Comparison of ENCODE assay signal across 11 cellular contexts in the genomic region with DNA sequence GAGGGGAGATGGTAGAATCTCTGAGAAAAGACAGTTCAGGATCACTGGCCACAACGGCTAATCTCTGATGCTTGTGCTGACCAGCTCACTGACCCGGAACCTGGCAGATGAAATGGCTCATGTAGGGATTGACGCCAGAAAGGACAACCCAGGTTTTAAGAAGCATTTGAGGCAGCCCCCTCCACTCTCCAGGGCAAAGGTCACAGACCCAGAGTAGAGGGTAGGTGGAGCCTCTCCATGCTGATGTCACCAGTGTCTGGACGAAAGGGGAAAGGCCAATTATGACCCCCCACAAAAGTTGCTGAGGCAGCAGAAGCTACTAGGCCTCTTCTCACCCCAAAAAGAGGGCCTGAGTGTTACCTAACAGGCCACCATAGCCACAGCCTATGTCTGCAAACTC. TPM values are rescaled to one million over a fixed set of nuclear protein-coding genes. Genes with fewer than 3 reads are reported as not detected.
DNase-seq lines count a peak whose midpoint lies in the region; ATAC-seq, FAIRE-seq and TF ChIP-seq lines count a peak whose summit lies in the region.
"Had no signal": no experiment of that assay in that cellular context is flagged by ENCODE, and none has a peak within 500 bp of the region (broad histone marks: within the 10 kb centered on the region; RNA-seq: fewer than 3 reads in every experiment).

No MANE protein-coding gene starts in this region.

- no peaks in the 10 kb centered on the region for H3K9me2 ChIP-seq in GM23248 (ENCODE audit: insufficient read depth)
- no peaks in the 10 kb centered on the region for H3K9me2 ChIP-seq in SU-DHL-6 (replicated peaks; ENCODE audit: insufficient read depth, low read length)
- H3K9me2 ChIP-seq in hepatocyte (replicated peaks; ENCODE audit: insufficient read depth) = no peaks in the 10 kb centered on the region

- H3K4me3 ChIP-seq in A549 (peak overlapping the region; percentile 77; the same call in 2 of the 3 replicates), GM23248 (peak overlapping the region; percentile 99), SU-DHL-6 (ENCODE audit: insufficient read depth, low read length, poor library complexity, severe bottlenecking) (peak overlapping the region; percentile 84), hepatocyte (no peak overlapping the region), aorta (ENCODE audit: low read length in 2 of 2) (no peak overlapping the region)

- H3K9ac ChIP-seq in GM23248 (peak overlapping the region; percentile 98), SU-DHL-6 (ENCODE audit: low read length) (peak overlapping the region; percentile 70)

- H3K79me2 ChIP-seq in GM23248 (ENCODE audit: insufficient read depth) = peaks cover 31% of the 10 kb centered on the region
- H3K79me2 ChIP-seq in SU-DHL-6 (ENCODE audit: insufficient read depth, low read length) = no peaks in the 10 kb centered on the region
- H3K79me2 ChIP-seq in hepatocyte = peaks cover 14% of the 10 kb centered on the region

- no peak for FAIRE-seq in A549 (lab: Jason Lieb, UNC)

- TF ChIP-seq CTCF in A549 (IDR thresholded peaks at IDR 0.05) (no peak), SU-DHL-6 (IDR thresholded peaks at IDR 0.05; ENCODE audit: insufficient read depth, low read length, poor library complexity, severe bottlenecking) (no peak), hepatocyte (IDR thresholded peaks at IDR 0.05; ENCODE audit: poor library complexity) (no peak)

- H3K27ac ChIP-seq in A549 (peak overlapping the region in 1 of 2 experiments; percentile 94; a peak in 3 of 6 replicates), GM23248 (peak overlapping the region; percentile 99), SU-DHL-6 (ENCODE audit: low read depth, low read length) (no peak overlapping the region), hepatocyte (peak overlapping the region; percentile 90), aorta (ENCODE audit: low read depth in 1 of 2, low read length in 2 of 2) (peak overlapping the region in 1 of 2 donors; percentile 34)

- no peak for TF ChIP-seq EP300 in A549 (IDR thresholded peaks at IDR 0.05)

- H3K4me1 ChIP-seq in A549 (peaks cover 31% of the 10 kb centered on the region), GM23248 (ENCODE audit: insufficient read depth) (peaks cover 12% of the 10 kb centered on the region), hepatocyte (ENCODE audit: insufficient read depth) (peaks cover 21% of the 10 kb centered on the region), aorta (ENCODE audit: control insufficient read depth in 1 of 2, insufficient read depth in 2 of 2, low read length in 2 of 2) (no peaks in the 10 kb centered on the region)

- in situ Hi-C loops in GM23248 (cut with MboI) = no loop called here

- no peak for ATAC-seq in A549
- no peak for ATAC-seq in HG03565 (IDR thresholded peaks at IDR 0.05; ENCODE audit: unreplicated experiment)
- no peak for ATAC-seq in aorta (ENCODE audit: low FRiP score)
- ATAC-seq: left lobe of liver had no signal

- no peak for TF ChIP-seq POLR2A in A549 (IDR thresholded peaks at IDR 0.05; ENCODE audit: low read length)

- no peak overlapping the region for H2AFZ ChIP-seq in GM23248
- no peak overlapping the region for H2AFZ ChIP-seq in SU-DHL-6 (ENCODE audit: low read depth, low read length, severe bottlenecking)
- no peak overlapping the region for H2AFZ ChIP-seq in hepatocyte

- H3F3A ChIP-seq in GM23248 (ENCODE audit: insufficient read depth) = peaks cover 4% of the 10 kb centered on the region; the same call in 1 of the 2 replicates
- H3F3A ChIP-seq in SU-DHL-6 (ENCODE audit: insufficient read depth) = 0 out of 2 replicates have a peak, but pooled peaks cover 5% of the 10 kb centered on the region

- H3K9me3 ChIP-seq in A549 (no peaks in the 10 kb centered on the region), GM23248 (ENCODE audit: low read depth) (no peaks in the 10 kb centered on the region), SU-DHL-6 (ENCODE audit: insufficient read depth, low read length) (no peaks in the 10 kb centered on the region), hepatocyte (ENCODE audit: low read depth) (no peaks in the 10 kb centered on the region), aorta (ENCODE audit: control insufficient read depth, low read length) (no peaks in the 10 kb centered on the region)

- peak overlapping the region; percentile 95 for H3K4me2 ChIP-seq in A549
- H3K4me2 ChIP-seq in GM23248 (ENCODE audit: unreplicated experiment) = peak overlapping the region; percentile 99
- H3K4me2 ChIP-seq in SU-DHL-6 (ENCODE audit: low read depth, low read length, poor library complexity, severe bottlenecking) = peak overlapping the region; percentile 97
- peak overlapping the region; percentile 91 for H3K4me2 ChIP-seq in hepatocyte

- no peak for DNase-seq in A549 (ENCODE audit: low read depth in 1 of 2, low spot score in 1 of 2)
- no peak for DNase-seq in GM23248
- no peak for DNase-seq in hepatocyte (ENCODE audit: low spot score)
- DNase-seq in D341Med (ENCODE audit: low spot score) = no peak
- DNase-seq in aorta = no peak
- no peak for DNase-seq in NCI-H345 treated with DMSO at 0.1 percent for 48 hours (lab: John Stamatoyannopoulos, UW; ENCODE audit: unreplicated experiment)
- DNase-seq: amniotic stem cell, NCI-H2029 treated with DMSO at 0.1 percent for 48 hours had no signal

- WGBS in A549 (ENCODE audit: missing lambda C conversion rate) = 83% methylated on average over 4 of the region's 4 CpGs
- WGBS in GM23248 (ENCODE audit: low coverage in 1 of 2, low lambda C conversion rate in 2 of 2, missing lambda C conversion rate in 2 of 2), 2 experiments = 88 to 92% methylated on average over 4 of the region's 4 CpGs
- WGBS in hepatocyte (ENCODE audit: low lambda C conversion rate, missing lambda C conversion rate) = 91% methylated on average over 4 of the region's 4 CpGs
- 71 to 83% methylated on average over 4 of the region's 4 CpGs for WGBS in aorta, 2 donors

- H4K20me1 ChIP-seq in GM23248 (ENCODE audit: insufficient read depth) = no peaks in the 10 kb centered on the region
- no peaks in the 10 kb centered on the region for H4K20me1 ChIP-seq in SU-DHL-6 (ENCODE audit: low read depth, low read length)
- no peaks in the 10 kb centered on the region for H4K20me1 ChIP-seq in hepatocyte (ENCODE audit: insufficient read depth, poor library complexity, severe bottlenecking)

- H3K27me3 ChIP-seq in GM23248 (replicated peaks; ENCODE audit: insufficient read depth) (peaks cover 4% of the 10 kb centered on the region), SU-DHL-6 (ENCODE audit: low read length) (no peaks in the 10 kb centered on the region), hepatocyte (peaks cover 22% of the 10 kb centered on the region), aorta (ENCODE audit: control insufficient read depth in 1 of 2, insufficient read depth in 2 of 2, low read length in 1 of 2) (no peaks in the 10 kb centered on the region)

- no peak for TF ChIP-seq RAD21 in A549 (conservative IDR thresholded peaks at IDR 0.05 in 1 of 2, IDR thresholded peaks at IDR 0.05 in 1 of 2)

- CTCF ChIA-PET in A549 (lab: Yijun Ruan, JAX) = interaction anchor here (1.2 to 8.0 kb wide), 3 partner anchors 11 to 15 kb away, joined by 6 to 117 read pairs (median 7); partner anchors contain the start of genes MARCHF9 and TSFM

- H3K36me3 ChIP-seq in GM23248 (ENCODE audit: low read depth) (no peaks in the 10 kb centered on the region), SU-DHL-6 (ENCODE audit: low read length) (no peaks in the 10 kb centered on the region), hepatocyte (replicated peaks; ENCODE audit: insufficient read depth, low read depth) (no peaks in the 10 kb centered on the region), aorta (ENCODE audit: control insufficient read depth in 1 of 2, insufficient read depth in 2 of 2, low read length in 1 of 2) (no peaks in the 10 kb centered on the region)

- POLR2A ChIA-PET in A549 (lab: Yijun Ruan, JAX) = no interaction called here

- intact Hi-C loops in aorta (cut with DNase I) = no loop called here

RNA-seq across cellular contexts. Expression of gene METTL1, which starts 1.2 kb away (rescaled TPM):
- polyA plus RNA-seq in A549 (2011; rRNA removed) (60.2 and 71.3 TPM in 2 replicates), A549 (2017; fragmentation: RNase III; extraction: RNeasy Plus Mini Kit Qiagen cat#74134 plus additional on column Dnase treatment) (55.2 to 64.9 TPM (median 63.0 TPM) in 3 replicates), GM23248 (2016; fragmentation: Nextera tagmentation; extraction: Ambion mirVana) (29.8 and 33.2 TPM in 2 replicates), hepatocyte (26.1 and 31.1 TPM in 2 replicates), aorta (10 to 100 TPM in 1 of 2 donors, 1 to 10 TPM in 1; 9.5 to 16.1 TPM)
- 68.2 and 69.2 TPM in 2 replicates for polyA plus RNA-seq in A549 (2012; cell fraction: cytosol; rRNA removed)
- polyA plus RNA-seq in A549 (2012; cell fraction: nucleus; rRNA removed) = 72.4 and 97.7 TPM in 2 replicates
- 81.3 and 95.3 TPM in 2 replicates for polyA minus RNA-seq in A549 (2011; rRNA and poly(A)+ RNA removed)
- 3.7 and 7.3 TPM in 2 replicates for total RNA-seq in GM23248 (2014; rRNA removed; shearing (Covaris generic))
- total RNA-seq in hepatocyte (8.6 and 8.8 TPM in 2 replicates), aorta (10 to 100 TPM; 15.4 to 16.2 TPM)

RNA-seq across cellular contexts. Expression of gene EEF1AKMT3, which starts 1.7 kb away (rescaled TPM):
- polyA plus RNA-seq in A549 (2011; rRNA removed) = 13.8 and 15.8 TPM in 2 replicates
- polyA plus RNA-seq in A549 (2012; cell fraction: cytosol; rRNA removed) = 6.9 and 8.3 TPM in 2 replicates
- 3.9 and 4.3 TPM in 2 replicates for polyA plus RNA-seq in A549 (2012; cell fraction: nucleus; rRNA removed)
- 6.2 to 8.0 TPM (median 7.3 TPM) in 3 replicates for polyA plus RNA-seq in A549 (2017; fragmentation: RNase III; extraction: RNeasy Plus Mini Kit Qiagen cat#74134 plus additional on column Dnase treatment)
- 12.2 and 13.1 TPM in 2 replicates for polyA minus RNA-seq in A549 (2011; rRNA and poly(A)+ RNA removed)
- 7.0 and 12.4 TPM in 2 replicates for total RNA-seq in GM23248 (2014; rRNA removed; shearing (Covaris generic))
- polyA plus RNA-seq in GM23248 (2016; fragmentation: Nextera tagmentation; extraction: Ambion mirVana) = 15.0 and 15.7 TPM in 2 replicates
- 5.5 and 7.6 TPM in 2 replicates for total RNA-seq in hepatocyte
- 4.5 and 10.3 TPM in 2 replicates for polyA plus RNA-seq in hepatocyte
- total RNA-seq in aorta = 10 to 100 TPM in 1 of 2 donors, 1 to 10 TPM in 1; 8.4 to 10.9 TPM
- 1 to 10 TPM; 4.5 to 6.7 TPM for polyA plus RNA-seq in aorta

RNA-seq across cellular contexts. Expression of gene CYP27B1, which starts 3.9 kb away (rescaled TPM):
- polyA plus RNA-seq in A549 (2011; rRNA removed) = 1.8 and 1.9 TPM in 2 replicates
- 2.6 and 3.0 TPM in 2 replicates for polyA plus RNA-seq in A549 (2012; cell fraction: cytosol; rRNA removed)
- 22.0 and 26.2 TPM in 2 replicates for polyA plus RNA-seq in A549 (2012; cell fraction: nucleus; rRNA removed)
- polyA plus RNA-seq in A549 (2017; fragmentation: RNase III; extraction: RNeasy Plus Mini Kit Qiagen cat#74134 plus additional on column Dnase treatment) = 1.9 to 2.9 TPM (median 2.3 TPM) in 3 replicates
- polyA minus RNA-seq in A549 (2011; rRNA and poly(A)+ RNA removed) = 1.5 and 2.0 TPM in 2 replicates
- 0.86 and 1.0 TPM in 2 replicates for total RNA-seq in GM23248 (2014; rRNA removed; shearing (Covaris generic))
- 0.42 and 0.78 TPM in 2 replicates for polyA plus RNA-seq in GM23248 (2016; fragmentation: Nextera tagmentation; extraction: Ambion mirVana)
- total RNA-seq in hepatocyte = 0.23 and 2.9 TPM in 2 replicates
- polyA plus RNA-seq in hepatocyte = 0.89 and 2.3 TPM in 2 replicates
- 1 to 10 TPM in 1 of 2 donors, under 1 TPM in 1; 0.94 to 1.5 TPM for total RNA-seq in aorta
- polyA plus RNA-seq in aorta = under 1 TPM in 1 of 2 donors, not detected in 1; 0.28 TPM

RNA-seq across cellular contexts. Expression of gene TSFM, which starts 11.9 kb away (rescaled TPM):
- 31.7 and 39.9 TPM in 2 replicates for polyA plus RNA-seq in A549 (2011; rRNA removed)
- 46.6 and 47.7 TPM in 2 replicates for polyA plus RNA-seq in A549 (2012; cell fraction: cytosol; rRNA removed)
- polyA plus RNA-seq in A549 (2012; cell fraction: nucleus; rRNA removed) = 31.5 and 36.9 TPM in 2 replicates
- polyA plus RNA-seq in A549 (2017; fragmentation: RNase III; extraction: RNeasy Plus Mini Kit Qiagen cat#74134 plus additional on column Dnase treatment) = 56.6 to 60.2 TPM (median 59.2 TPM) in 3 replicates
- polyA minus RNA-seq in A549 (2011; rRNA and poly(A)+ RNA removed) = 11.0 and 11.2 TPM in 2 replicates
- total RNA-seq in GM23248 (2014; rRNA removed; shearing (Covaris generic)) = 13.0 and 37.9 TPM in 2 replicates
- 36.1 and 42.2 TPM in 2 replicates for polyA plus RNA-seq in GM23248 (2016; fragmentation: Nextera tagmentation; extraction: Ambion mirVana)
- 15.7 and 25.9 TPM in 2 replicates for total RNA-seq in hepatocyte
- polyA plus RNA-seq in hepatocyte = 38.9 and 46.8 TPM in 2 replicates
- total RNA-seq in aorta = 10 to 100 TPM; 15.0 to 17.2 TPM
- 10 to 100 TPM; 21.4 to 22.9 TPM for polyA plus RNA-seq in aorta

RNA-seq across cellular contexts. Expression of gene MARCHF9, which starts 15.8 kb away (rescaled TPM):
- polyA plus RNA-seq in A549 (2011; rRNA removed) = 7.2 and 8.4 TPM in 2 replicates
- polyA plus RNA-seq in A549 (2012; cell fraction: cytosol; rRNA removed) = 4.5 and 5.5 TPM in 2 replicates
- 7.2 and 7.3 TPM in 2 replicates for polyA plus RNA-seq in A549 (2012; cell fraction: nucleus; rRNA removed)
- polyA plus RNA-seq in A549 (2017; fragmentation: RNase III; extraction: RNeasy Plus Mini Kit Qiagen cat#74134 plus additional on column Dnase treatment) = 4.7 to 6.8 TPM (median 5.9 TPM) in 3 replicates
- 7.7 and 9.8 TPM in 2 replicates for polyA minus RNA-seq in A549 (2011; rRNA and poly(A)+ RNA removed)
- total RNA-seq in GM23248 (2014; rRNA removed; shearing (Covaris generic)) = 0.97 and 1.4 TPM in 2 replicates
- polyA plus RNA-seq in GM23248 (2016; fragmentation: Nextera tagmentation; extraction: Ambion mirVana) = 0.18 TPM in 1 of 2 replicates, not detected in the other
- 14.6 and 16.9 TPM in 2 replicates for total RNA-seq in hepatocyte
- polyA plus RNA-seq in hepatocyte = 13.6 and 14.8 TPM in 2 replicates
- total RNA-seq in aorta = 10 to 100 TPM; 10.8 to 17.1 TPM
- 10 to 100 TPM in 1 of 2 donors, 1 to 10 TPM in 1; 4.8 to 29.9 TPM for polyA plus RNA-seq in aorta

Comparison
In these comparisons a context has a peak if more than half of its experiments do, and no peak if none do; other contexts are left out.
1. H3K4me3 ChIP-seq: peak in A549 (single experiment), GM23248 (single experiment) and SU-DHL-6 (single experiment); none in hepatocyte (single experiment) and aorta (0 of 2).
2. Peak in every context shown above with its lines, with median percentiles within 50 percentile points of each other: H3K4me2 ChIP-seq.